In genomic region chr1:31004231-31004621, GRCh38 we compare ENCODE assay signal across 23 cellular contexts.
DNase-seq lines count a peak whose midpoint lies in the region; ATAC-seq and TF ChIP-seq lines count a peak whose summit lies in the region.
"Had no signal": no experiment of that assay in that cellular context is flagged by ENCODE, and none has a peak within 500 bp of the region (broad histone marks: within the 10 kb centered on the region; RNA-seq: fewer than 3 reads in every experiment).

No MANE protein-coding gene starts in this region.

- H3K4ac ChIP-seq in IMR-90 (ENCODE audit: low read depth, low read length) = no peak overlapping the region

- TF ChIP-seq CTCF in IMR-90 (conservative IDR thresholded peaks at IDR 0.05; ENCODE audit: low read depth, low read length) (no peak), smooth muscle cell (IDR thresholded peaks at IDR 0.05; ENCODE audit: borderline replicate concordance, insufficient read depth, poor library complexity, severe bottlenecking) (no peak)

- no TSS peak for BruUV-seq in IMR-90 (replicated peaks; lab: Mats Ljungman, UMichigan)

- no peak overlapping the region for H2BK5ac ChIP-seq in IMR-90 (ENCODE audit: low read depth, low read length, poor library complexity, severe bottlenecking)

- intact Hi-C loops in IMR-90 (cut with micrococcal nuclease) = no loop called here

- peak overlapping the region; percentile 8; the same call in 1 of the 2 replicates for H2AK5ac ChIP-seq in IMR-90 (ENCODE audit: low read depth, low read length)

- dilution Hi-C loops in IMR-90 (cut with HindIII; ENCODE audit: low sequenced_read_pairs, unreplicated experiment) = no loop called here

- no peaks in the 10 kb centered on the region for H3K27me3 Mint-ChIP-seq in activated T-cell treated with anti-CD3 and anti-CD28 coated beads, Interleukin-2, amount 50 U/mL, for 24 hours
- peaks cover 0 to 3% (median 2%) of the 10 kb centered on the region in 3 donors for H3K27me3 Mint-ChIP-seq in immature natural killer cell (ENCODE audit: low read depth in 3 of 3)
- H3K27me3 Mint-ChIP-seq: activated naive CD4-positive, alpha-beta T cell treated with anti-CD3 and anti-CD28 coated beads, Interleukin-2, amount 10 ng/mL, durations not matched to agents 7 days and 5 days; effector memory CD8-positive, alpha-beta T cell; naive thymus-derived CD8-positive, alpha-beta T cell had no signal

- peaks cover 26 to 71% of the 10 kb centered on the region in 2 experiments for H3K79me1 ChIP-seq in IMR-90 (ENCODE audit: low read depth in 1 of 2, low read length in 2 of 2)

- H3K23ac ChIP-seq in IMR-90 (ENCODE audit: low read depth, low read length) = no peak overlapping the region

- TF ChIP-seq RAD21 in IMR-90 (IDR thresholded peaks at IDR 0.05; ENCODE audit: low read length) = no peak

- DNase-seq in activated T-cell treated with anti-CD3 and anti-CD28 coated beads, Interleukin-2, amount 50 U/mL, for 24 hours = no peak
- no peak for DNase-seq in activated T-cell treated with anti-CD3 and anti-CD28 coated beads, Interleukin-2, amount 50 U/mL, for 48 hours
- no peak for DNase-seq in IMR-90
- DNase-seq in immature natural killer cell = no peak
- no peak for DNase-seq in smooth muscle cell (lab: John Stamatoyannopoulos, UW; ENCODE audit: unreplicated experiment)
- DNase-seq in HuH-7.5 (ENCODE audit: low spot score) = no peak
- DNase-seq in GM03348 (ENCODE audit: low spot score) = no peak
- DNase-seq: activated CD4-positive, alpha-beta T cell treated with anti-CD3 and anti-CD28 coated beads for 4 hours; activated CD8-positive, alpha-beta memory T cell treated with anti-CD3 and anti-CD28 coated beads, Interleukin-2, amount 50 U/mL, for 48 hours; activated naive CD4-positive, alpha-beta T cell treated with anti-CD3 and anti-CD28 coated beads, Interleukin-2, amount 10 ng/mL, durations not matched to agents 7 days and 5 days; effector memory CD8-positive, alpha-beta T cell; head of caudate nucleus; naive thymus-derived CD8-positive, alpha-beta T cell; NCI-H1092; NCI-H2081; NCI-H524; spleen; stimulated activated CD4-positive, alpha-beta T cell treated with anti-CD3 and anti-CD28 coated beads, Interleukin-4, amount 100 ng/mL, for 4 hours; substantia nigra; SW 1271 had no signal

- no peak overlapping the region for H2AK9ac ChIP-seq in IMR-90 (replicated peaks; ENCODE audit: low read depth, low read length, poor library complexity)

- H3K4me3 ChIP-seq in IMR-90 (ENCODE audit: insufficient read depth, low read depth, low read length) = no peak overlapping the region
- H3K4me3 ChIP-seq in smooth muscle cell = no peak overlapping the region
- H3K4me3 ChIP-seq: prostate gland, spleen had no signal

- H3K27me3 ChIP-seq in IMR-90 (ENCODE audit: control insufficient read depth, insufficient read depth, low read length) = no peaks in the 10 kb centered on the region
- H3K27me3 ChIP-seq in smooth muscle cell (ENCODE audit: low read depth) = no peaks in the 10 kb centered on the region
- H3K27me3 ChIP-seq: spleen had no signal

- CTCF ChIA-PET in IMR-90 (lab: Yijun Ruan, JAX) = interaction anchor here (1.2 kb wide), 1 partner anchor 24 kb away, joined by 4 read pairs; no protein-coding TSS in a partner anchor

- H3K36me3 ChIP-seq in IMR-90 (ENCODE audit: control insufficient read depth, insufficient read depth, low read length) (peaks cover 16% of the 10 kb centered on the region), smooth muscle cell (ENCODE audit: low read depth) (peaks cover 14% of the 10 kb centered on the region)

- H2BK15ac ChIP-seq in IMR-90 (ENCODE audit: low read depth, low read length) = no peak overlapping the region

- H3K9me3 ChIP-seq in IMR-90 (ENCODE audit: control insufficient read depth, insufficient read depth, low read length) (no peaks in the 10 kb centered on the region), smooth muscle cell (replicated peaks; ENCODE audit: low read depth) (no peaks in the 10 kb centered on the region)
- H3K9me3 ChIP-seq: prostate gland, spleen had no signal

- no peak for TF ChIP-seq POLR2A in IMR-90 (IDR thresholded peaks at IDR 0.05; ENCODE audit: low read depth, low read length)

- no peak overlapping the region for H2AFZ ChIP-seq in IMR-90 (replicated peaks; ENCODE audit: low read length, poor library complexity)
- no peak overlapping the region for H2AFZ ChIP-seq in smooth muscle cell (ENCODE audit: low read depth)

- no peak overlapping the region; the same call in 1 of the 2 replicates for H4K5ac ChIP-seq in IMR-90 (ENCODE audit: low read depth, low read length)

- ATAC-seq in IMR-90 (ENCODE audit: low read depth) (no peak), GM18861 (IDR thresholded peaks at IDR 0.05; ENCODE audit: unreplicated experiment) (no peak)
- ATAC-seq: effector memory CD8-positive, alpha-beta T cell; naive thymus-derived CD8-positive, alpha-beta T cell had no signal

- no peak overlapping the region for H3K4me2 ChIP-seq in IMR-90 (ENCODE audit: low read depth, low read length)
- H3K4me2 ChIP-seq in smooth muscle cell = no peak overlapping the region

- peaks cover 46% of the 10 kb centered on the region for H4K20me1 ChIP-seq in IMR-90 (ENCODE audit: insufficient read depth, low read length)
- H4K20me1 ChIP-seq in smooth muscle cell (ENCODE audit: low read depth) = peaks cover 100% of the 10 kb centered on the region

- 0 out of 4 replicates have a peak overlapping the region, but pooled peaks of 1 of the 2 experiments have one; percentile 34 for H4K8ac ChIP-seq in IMR-90 (ENCODE audit: low read depth in 2 of 2, low read length in 2 of 2)

- H3K27ac ChIP-seq in IMR-90 (ENCODE audit: insufficient read depth, low read length) (no peak overlapping the region), smooth muscle cell (ENCODE audit: low read depth) (peak overlapping the region; percentile 92)
- H3K27ac ChIP-seq: C4-2B, prostate gland, spleen had no signal

- peak overlapping the region; percentile 76 for H3K27ac Mint-ChIP-seq in activated T-cell treated with anti-CD3 and anti-CD28 coated beads, Interleukin-2, amount 50 U/mL, for 24 hours
- H3K27ac Mint-ChIP-seq in immature natural killer cell = peak overlapping the region in 4 of 6 donors; percentile 3 to 66 (median 22)
- H3K27ac Mint-ChIP-seq: activated naive CD4-positive, alpha-beta T cell treated with anti-CD3 and anti-CD28 coated beads, Interleukin-2, amount 10 ng/mL, durations not matched to agents 7 days and 5 days had no signal

- H3K4me3 Mint-ChIP-seq in activated T-cell treated with anti-CD3 and anti-CD28 coated beads, Interleukin-2, amount 50 U/mL, for 24 hours = no peak overlapping the region
- H3K4me3 Mint-ChIP-seq in immature natural killer cell = no peak overlapping the region
- H3K4me3 Mint-ChIP-seq: activated naive CD4-positive, alpha-beta T cell treated with anti-CD3 and anti-CD28 coated beads, Interleukin-2, amount 10 ng/mL, durations not matched to agents 7 days and 5 days; effector memory CD8-positive, alpha-beta T cell; naive thymus-derived CD8-positive, alpha-beta T cell had no signal

- no peak overlapping the region for H4K91ac ChIP-seq in IMR-90 (ENCODE audit: insufficient read depth, low read depth, low read length)

- no peaks in the 10 kb centered on the region for H3K9me3 Mint-ChIP-seq in activated T-cell treated with anti-CD3 and anti-CD28 coated beads, Interleukin-2, amount 50 U/mL, for 24 hours
- no peaks in the 10 kb centered on the region for H3K9me3 Mint-ChIP-seq in immature natural killer cell
- H3K9me3 Mint-ChIP-seq: activated naive CD4-positive, alpha-beta T cell treated with anti-CD3 and anti-CD28 coated beads, Interleukin-2, amount 10 ng/mL, durations not matched to agents 7 days and 5 days; effector memory CD8-positive, alpha-beta T cell; naive thymus-derived CD8-positive, alpha-beta T cell had no signal

- H3K14ac ChIP-seq in IMR-90 (replicated peaks; ENCODE audit: low read depth, low read length) = no peak overlapping the region

- no peak overlapping the region for H3K18ac ChIP-seq in IMR-90 (ENCODE audit: low read depth, low read length)

- no peak overlapping the region for H3K56ac ChIP-seq in IMR-90 (ENCODE audit: extremely low read depth, insufficient read depth, low read length)

- peaks cover 92% of the 10 kb centered on the region for H3K79me2 ChIP-seq in smooth muscle cell (ENCODE audit: low read depth)

- H3K9ac ChIP-seq in IMR-90 (ENCODE audit: low read depth, low read length) (no peak overlapping the region), smooth muscle cell (ENCODE audit: low read depth) (no peak overlapping the region)

- H3K4me1 ChIP-seq in IMR-90 (ENCODE audit: control insufficient read depth, insufficient read depth, low read length) (peaks cover 13% of the 10 kb centered on the region), smooth muscle cell (ENCODE audit: low read depth) (peaks cover 12% of the 10 kb centered on the region)

- H2BK20ac ChIP-seq in IMR-90 (ENCODE audit: low read depth, low read length) = no peak overlapping the region

- in situ Hi-C loops in IMR-90 (cut with MboI; ENCODE audit: low sequenced_read_pairs) = no loop called here

- H3K4me1 Mint-ChIP-seq in activated T-cell treated with anti-CD3 and anti-CD28 coated beads, Interleukin-2, amount 50 U/mL, for 24 hours (ENCODE audit: low read depth) = peaks cover 58% of the 10 kb centered on the region
- peaks cover 52 to 83% of the 10 kb centered on the region in 2 donors for H3K4me1 Mint-ChIP-seq in immature natural killer cell

- H2BK120ac ChIP-seq in IMR-90 (ENCODE audit: low read depth, low read length) = no peak overlapping the region

- peaks cover 92% of the 10 kb centered on the region for H3K36me3 Mint-ChIP-seq in activated T-cell treated with anti-CD3 and anti-CD28 coated beads, Interleukin-2, amount 50 U/mL, for 24 hours (ENCODE audit: low read depth)
- H3K36me3 Mint-ChIP-seq in immature natural killer cell = peaks cover 0 to 31% (median 14%) of the 10 kb centered on the region in 3 donors

- peaks cover 16% of the 10 kb centered on the region for H3F3A ChIP-seq in smooth muscle cell (ENCODE audit: low read depth)

- POLR2A ChIA-PET in IMR-90 (lab: Charles Lee; ENCODE audit: unreplicated experiment) = no interaction called here

- H3K9me1 ChIP-seq in IMR-90 (ENCODE audit: insufficient read depth, low read length) = peaks cover 6% of the 10 kb centered on the region

TF ChIP-seq in IMR-90, 13 proteins besides CTCF, POLR2A, EP300 and RAD21:
- TF ChIP-seq CEBPB (IDR thresholded peaks at IDR 0.05; ENCODE audit: low read depth, low read length) (no peak), NFE2L2 (IDR thresholded peaks at IDR 0.05; ENCODE audit: low read depth, low read length) (no peak), BHLHE40 (IDR thresholded peaks at IDR 0.05; ENCODE audit: low read depth, low read length) (no peak), USF2 (IDR thresholded peaks at IDR 0.05; ENCODE audit: low read depth, low read length) (no peak), MAZ (IDR thresholded peaks at IDR 0.05; ENCODE audit: borderline replicate concordance, low read depth, low read length) (no peak), MAFK (IDR thresholded peaks at IDR 0.05; ENCODE audit: low read depth, low read length) (no peak)
